ENCODE assay signal across 1 cellular context in the genomic region with DNA sequence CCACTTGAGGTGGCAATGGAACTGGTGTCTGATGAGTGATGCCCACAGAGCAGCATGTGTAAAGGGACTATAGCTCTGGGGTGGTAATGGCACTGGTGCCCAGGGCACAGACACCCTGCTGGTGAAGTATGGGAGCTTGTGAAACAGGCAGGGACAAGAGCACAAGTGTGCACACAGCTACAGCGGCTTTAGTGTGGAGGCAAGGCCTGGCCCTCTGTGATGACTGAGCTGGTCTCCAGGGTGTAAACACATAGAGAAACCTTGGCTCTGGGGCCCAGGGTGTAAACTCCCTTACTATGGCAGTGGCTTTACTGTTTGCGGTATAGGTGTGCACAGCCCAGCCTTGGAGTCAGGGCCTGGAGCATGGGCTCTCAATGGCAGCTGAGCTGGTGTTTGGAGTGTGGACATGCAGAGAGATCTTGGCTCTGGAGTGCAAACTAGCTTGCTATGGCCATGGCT.
TF ChIP-seq lines count a peak whose summit lies in the region.

No MANE protein-coding gene starts in this region.

TF ChIP-seq in H1, 55 proteins besides CTCF, POLR2A, EP300 and RAD21:
- TF ChIP-seq TCF12 (IDR thresholded peaks at IDR 0.05; ENCODE audit: low read depth, low read length) (no peak), CBX8 (IDR thresholded peaks at IDR 0.05; ENCODE audit: borderline replicate concordance, low read depth, low read length) (no peak), BCL11A (IDR thresholded peaks at IDR 0.05; ENCODE audit: low read depth in 2 of 2, low read length in 2 of 2) (no peak), EGR1 (IDR thresholded peaks at IDR 0.05; ENCODE audit: borderline replicate concordance, low read depth, low read length) (no peak), SIN3A (conservative IDR thresholded peaks at IDR 0.05 in 1 of 2, IDR thresholded peaks at IDR 0.05 in 1 of 2; ENCODE audit: low read depth in 1 of 2, low read length in 2 of 2) (no peak), SP2 (IDR thresholded peaks at IDR 0.05; ENCODE audit: low read length) (no peak), ASH2L (IDR thresholded peaks at IDR 0.05; ENCODE audit: low read length) (no peak), CBX5 (IDR thresholded peaks at IDR 0.05; ENCODE audit: low read depth, low read length) (no peak), CHD1 (IDR thresholded peaks at IDR 0.05; ENCODE audit: low read depth, low read length) (no peak), PHF8 (conservative IDR thresholded peaks at IDR 0.05; ENCODE audit: low read depth, low read length) (no peak), EZH2 (IDR thresholded peaks at IDR 0.05; ENCODE audit: low read depth, low read length, severe bottlenecking) (no peak), POU5F1 (IDR thresholded peaks at IDR 0.05; ENCODE audit: low read depth, low read length) (no peak), BACH1 (IDR thresholded peaks at IDR 0.05; ENCODE audit: low read length) (no peak), NANOG (IDR thresholded peaks at IDR 0.05; ENCODE audit: insufficient read depth, low read depth, low read length, poor library complexity, severe bottlenecking) (no peak), ATF2 (IDR thresholded peaks at IDR 0.05; ENCODE audit: low read length) (no peak), SP1 (IDR thresholded peaks at IDR 0.05; ENCODE audit: low read depth, low read length) (no peak), HDAC6 (IDR thresholded peaks at IDR 0.05; ENCODE audit: low read depth, low read length) (no peak)
